In the genomic region with DNA sequence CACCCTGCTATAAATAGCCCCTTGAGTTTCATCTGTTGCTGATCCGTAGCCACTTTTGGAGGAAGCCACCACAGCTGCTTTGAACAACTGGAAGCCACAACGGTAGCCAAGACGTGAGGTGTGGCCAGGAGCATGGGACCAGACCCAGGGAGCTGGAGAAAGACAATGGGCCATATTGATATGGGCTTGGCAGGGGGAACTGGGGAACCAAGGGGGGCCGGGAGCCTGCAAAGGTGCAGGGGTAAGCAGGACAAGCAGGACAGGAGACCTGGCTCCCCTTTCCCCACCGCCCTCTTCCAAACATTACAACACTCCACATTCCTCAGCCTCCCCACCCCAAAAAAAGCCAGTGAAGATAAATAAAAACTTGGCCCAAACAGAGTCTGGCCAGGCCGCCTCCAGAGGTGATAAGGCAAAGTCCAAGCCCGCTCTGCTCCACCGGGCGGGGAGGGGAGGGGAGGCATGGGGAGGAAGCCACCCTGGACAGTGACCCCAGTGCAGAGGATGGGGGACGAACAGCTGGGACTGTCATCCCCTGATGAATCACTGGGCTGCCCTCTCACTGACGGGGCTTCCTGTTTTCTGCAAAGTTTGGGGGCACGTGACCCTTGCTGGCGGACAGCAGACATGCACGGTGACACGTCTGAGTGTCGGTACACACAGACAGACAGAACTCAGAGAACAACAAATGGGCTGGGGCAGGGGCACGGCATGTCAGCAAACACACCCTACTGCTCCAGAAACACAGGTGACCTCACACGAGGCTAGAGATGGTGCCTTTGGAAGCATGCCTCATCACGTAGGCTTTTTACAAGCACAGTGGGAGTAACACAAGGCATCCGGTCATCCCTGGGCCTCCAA, we compare ENCODE assay signal across 2 cellular contexts.
A peak's percentile ranks its signal among the peaks of the same experiment; 100 is the strongest.
TF ChIP-seq lines count a peak whose summit lies in the region.

No MANE protein-coding gene starts in this region.

TF ChIP-seq in K562, 482 proteins besides CTCF, POLR2A, EP300 and RAD21 (continued from another document and continues in another):
- TF ChIP-seq SIN3B (IDR thresholded peaks at IDR 0.05; ENCODE audit: low read depth) = no peak
- TF ChIP-seq FOXK2 (conservative IDR thresholded peaks at IDR 0.05 in 1 of 2, IDR thresholded peaks at IDR 0.05 in 1 of 2; ENCODE audit: low read depth in 2 of 2) = 0 out of 4 replicates have a peak, but pooled peaks of 1 of the 2 experiments have one; percentile 25
- TF ChIP-seq, protein P1, sequence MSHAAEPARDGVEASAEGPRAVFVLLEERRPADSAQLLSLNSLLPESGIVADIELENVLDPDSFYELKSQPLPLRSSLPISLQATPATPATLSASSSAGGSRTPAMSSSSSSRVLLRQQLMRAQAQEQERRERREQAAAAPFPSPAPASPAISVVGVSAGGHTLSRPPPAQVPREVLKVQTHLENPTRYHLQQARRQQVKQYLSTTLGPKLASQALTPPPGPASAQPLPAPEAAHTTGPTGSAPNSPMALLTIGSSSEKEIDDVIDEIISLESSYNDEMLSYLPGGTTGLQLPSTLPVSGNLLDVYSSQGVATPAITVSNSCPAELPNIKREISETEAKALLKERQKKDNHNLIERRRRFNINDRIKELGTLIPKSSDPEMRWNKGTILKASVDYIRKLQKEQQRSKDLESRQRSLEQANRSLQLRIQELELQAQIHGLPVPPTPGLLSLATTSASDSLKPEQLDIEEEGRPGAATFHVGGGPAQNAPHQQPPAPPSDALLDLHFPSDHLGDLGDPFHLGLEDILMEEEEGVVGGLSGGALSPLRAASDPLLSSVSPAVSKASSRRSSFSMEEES (CRISPR knock-in tag; IDR thresholded peaks at IDR 0.05) = peak; percentile 66
- no peak for TF ChIP-seq IFI16 (CRISPR knock-in tag; IDR thresholded peaks at IDR 0.05)
- TF ChIP-seq TOE1 (IDR thresholded peaks at IDR 0.05; ENCODE audit: borderline replicate concordance) = peak; percentile 84; the same call in 1 of the 2 replicates
- no peak for TF ChIP-seq TOE1 (CRISPR knock-in tag; IDR thresholded peaks at IDR 0.05; ENCODE audit: borderline replicate concordance, low read depth)
- TF ChIP-seq RB1 (IDR thresholded peaks at IDR 0.05; ENCODE audit: low read depth) = no peak
- peak; percentile 38 for TF ChIP-seq DACH1 (IDR thresholded peaks at IDR 0.05; ENCODE audit: partially characterized antibody)
- TF ChIP-seq, protein P2, sequence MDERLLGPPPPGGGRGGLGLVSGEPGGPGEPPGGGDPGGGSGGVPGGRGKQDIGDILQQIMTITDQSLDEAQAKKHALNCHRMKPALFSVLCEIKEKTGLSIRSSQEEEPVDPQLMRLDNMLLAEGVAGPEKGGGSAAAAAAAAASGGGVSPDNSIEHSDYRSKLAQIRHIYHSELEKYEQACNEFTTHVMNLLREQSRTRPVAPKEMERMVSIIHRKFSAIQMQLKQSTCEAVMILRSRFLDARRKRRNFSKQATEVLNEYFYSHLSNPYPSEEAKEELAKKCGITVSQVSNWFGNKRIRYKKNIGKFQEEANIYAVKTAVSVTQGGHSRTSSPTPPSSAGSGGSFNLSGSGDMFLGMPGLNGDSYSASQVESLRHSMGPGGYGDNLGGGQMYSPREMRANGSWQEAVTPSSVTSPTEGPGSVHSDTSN (CRISPR knock-in tag; IDR thresholded peaks at IDR 0.05; ENCODE audit: low read depth) = no peak
- TF ChIP-seq, protein P2 (tag; conservative IDR thresholded peaks at IDR 0.05; ENCODE audit: low read depth) = peak; percentile 47
- TF ChIP-seq, protein P3, sequence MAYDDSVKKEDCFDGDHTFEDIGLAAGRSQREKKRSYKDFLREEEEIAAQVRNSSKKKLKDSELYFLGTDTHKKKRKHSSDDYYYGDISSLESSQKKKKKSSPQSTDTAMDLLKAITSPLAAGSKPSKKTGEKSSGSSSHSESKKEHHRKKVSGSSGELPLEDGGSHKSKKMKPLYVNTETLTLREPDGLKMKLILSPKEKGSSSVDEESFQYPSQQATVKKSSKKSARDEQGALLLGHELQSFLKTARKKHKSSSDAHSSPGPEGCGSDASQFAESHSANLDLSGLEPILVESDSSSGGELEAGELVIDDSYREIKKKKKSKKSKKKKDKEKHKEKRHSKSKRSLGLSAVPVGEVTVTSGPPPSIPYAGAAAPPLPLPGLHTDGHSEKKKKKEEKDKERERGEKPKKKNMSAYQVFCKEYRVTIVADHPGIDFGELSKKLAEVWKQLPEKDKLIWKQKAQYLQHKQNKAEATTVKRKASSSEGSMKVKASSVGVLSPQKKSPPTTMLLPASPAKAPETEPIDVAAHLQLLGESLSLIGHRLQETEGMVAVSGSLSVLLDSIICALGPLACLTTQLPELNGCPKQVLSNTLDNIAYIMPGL (CRISPR knock-in tag; IDR thresholded peaks at IDR 0.05) = no peak
- peak in 1 of 2 experiments; percentile 74; a peak in 1 of 4 replicates for TF ChIP-seq SRF (CRISPR knock-in tag; IDR thresholded peaks at IDR 0.05)
- TF ChIP-seq, protein P4, sequence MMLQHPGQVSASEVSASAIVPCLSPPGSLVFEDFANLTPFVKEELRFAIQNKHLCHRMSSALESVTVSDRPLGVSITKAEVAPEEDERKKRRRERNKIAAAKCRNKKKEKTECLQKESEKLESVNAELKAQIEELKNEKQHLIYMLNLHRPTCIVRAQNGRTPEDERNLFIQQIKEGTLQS (IDR thresholded peaks at IDR 0.05) = peak; percentile 66
- TF ChIP-seq, protein P4 (CRISPR knock-in tag; conservative IDR thresholded peaks at IDR 0.05) = no peak
- 0 out of 2 replicates have a peak, but pooled peaks have one; percentile 20 for TF ChIP-seq MECOM (CRISPR knock-in tag; IDR thresholded peaks at IDR 0.05)

TF ChIP-seq in HepG2, 621 proteins besides CTCF, POLR2A, EP300 and RAD21 (continued from another document and continues in another):
- TF ChIP-seq, protein P5, sequence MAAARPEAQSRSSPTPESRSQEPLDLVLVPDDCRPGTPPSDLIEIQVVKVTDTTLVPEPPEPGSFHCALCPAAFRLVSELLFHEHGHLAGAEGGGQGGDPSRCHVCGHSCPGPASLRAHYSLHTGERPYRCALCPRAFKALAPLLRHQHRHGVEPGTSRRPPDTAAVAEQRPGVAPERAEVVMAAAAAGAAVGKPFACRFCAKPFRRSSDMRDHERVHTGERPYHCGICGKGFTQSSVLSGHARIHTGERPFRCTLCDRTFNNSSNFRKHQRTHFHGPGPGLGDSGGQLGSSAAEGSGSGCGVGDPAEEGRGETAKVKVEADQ (CRISPR knock-in tag; IDR thresholded peaks at IDR 0.05; ENCODE audit: borderline replicate concordance) = no peak; the same call in 1 of the 2 replicates
- TF ChIP-seq, protein P6, sequence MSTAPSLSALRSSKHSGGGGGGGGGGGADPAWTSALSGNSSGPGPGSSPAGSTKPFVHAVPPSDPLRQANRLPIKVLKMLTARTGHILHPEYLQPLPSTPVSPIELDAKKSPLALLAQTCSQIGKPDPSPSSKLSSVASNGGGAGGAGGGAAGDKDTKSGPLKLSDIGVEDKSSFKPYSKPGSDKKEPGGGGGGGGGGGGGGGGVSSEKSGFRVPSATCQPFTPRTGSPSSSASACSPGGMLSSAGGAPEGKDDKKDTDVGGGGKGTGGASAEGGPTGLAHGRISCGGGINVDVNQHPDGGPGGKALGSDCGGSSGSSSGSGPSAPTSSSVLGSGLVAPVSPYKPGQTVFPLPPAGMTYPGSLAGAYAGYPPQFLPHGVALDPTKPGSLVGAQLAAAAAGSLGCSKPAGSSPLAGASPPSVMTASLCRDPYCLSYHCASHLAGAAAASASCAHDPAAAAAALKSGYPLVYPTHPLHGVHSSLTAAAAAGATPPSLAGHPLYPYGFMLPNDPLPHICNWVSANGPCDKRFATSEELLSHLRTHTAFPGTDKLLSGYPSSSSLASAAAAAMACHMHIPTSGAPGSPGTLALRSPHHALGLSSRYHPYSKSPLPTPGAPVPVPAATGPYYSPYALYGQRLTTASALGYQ (CRISPR knock-in tag; IDR thresholded peaks at IDR 0.05) = peak; percentile 95; the same call in 1 of the 2 replicates
- TF ChIP-seq ZNF383 (CRISPR knock-in tag; IDR thresholded peaks at IDR 0.05; ENCODE audit: borderline replicate concordance) = 0 out of 2 replicates have a peak, but pooled peaks have one; percentile 89
- TF ChIP-seq, protein P7, sequence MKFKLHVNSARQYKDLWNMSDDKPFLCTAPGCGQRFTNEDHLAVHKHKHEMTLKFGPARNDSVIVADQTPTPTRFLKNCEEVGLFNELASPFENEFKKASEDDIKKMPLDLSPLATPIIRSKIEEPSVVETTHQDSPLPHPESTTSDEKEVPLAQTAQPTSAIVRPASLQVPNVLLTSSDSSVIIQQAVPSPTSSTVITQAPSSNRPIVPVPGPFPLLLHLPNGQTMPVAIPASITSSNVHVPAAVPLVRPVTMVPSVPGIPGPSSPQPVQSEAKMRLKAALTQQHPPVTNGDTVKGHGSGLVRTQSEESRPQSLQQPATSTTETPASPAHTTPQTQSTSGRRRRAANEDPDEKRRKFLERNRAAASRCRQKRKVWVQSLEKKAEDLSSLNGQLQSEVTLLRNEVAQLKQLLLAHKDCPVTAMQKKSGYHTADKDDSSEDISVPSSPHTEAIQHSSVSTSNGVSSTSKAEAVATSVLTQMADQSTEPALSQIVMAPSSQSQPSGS (CRISPR knock-in tag; IDR thresholded peaks at IDR 0.05) = peak; percentile 92
- no peak for TF ChIP-seq SP1 (IDR thresholded peaks at IDR 0.05)
- TF ChIP-seq SP1 (CRISPR knock-in tag; IDR thresholded peaks at IDR 0.05) = peak; percentile 64
- TF ChIP-seq ZBTB20 (CRISPR knock-in tag; IDR thresholded peaks at IDR 0.05; ENCODE audit: borderline replicate concordance, low read depth) = peak; percentile 98
- TF ChIP-seq ZNF839 (CRISPR knock-in tag; IDR thresholded peaks at IDR 0.05; ENCODE audit: borderline replicate concordance) = peak; percentile 34; the same call in 1 of the 2 replicates
- TF ChIP-seq TAF1 (CRISPR knock-in tag; IDR thresholded peaks at IDR 0.05) = peak; percentile 41; the same call in 1 of the 2 replicates
- TF ChIP-seq TCF7 (IDR thresholded peaks at IDR 0.05; ENCODE audit: low read depth) = peak; percentile 76
- TF ChIP-seq, protein P8, sequence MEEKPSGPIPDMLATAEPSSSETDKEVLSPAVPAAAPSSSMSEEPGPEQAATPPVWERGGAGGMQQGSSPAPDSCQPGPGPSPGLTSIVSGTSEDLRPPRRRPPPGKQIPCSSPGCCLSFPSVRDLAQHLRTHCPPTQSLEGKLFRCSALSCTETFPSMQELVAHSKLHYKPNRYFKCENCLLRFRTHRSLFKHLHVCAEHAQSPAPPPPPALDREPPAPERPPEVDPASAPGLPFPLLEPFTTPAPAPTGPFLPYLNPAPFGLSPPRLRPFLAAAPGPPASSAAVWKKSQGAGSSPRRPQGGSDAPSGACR (CRISPR knock-in tag; IDR thresholded peaks at IDR 0.05) = peak; percentile 99
- TF ChIP-seq, protein P9, sequence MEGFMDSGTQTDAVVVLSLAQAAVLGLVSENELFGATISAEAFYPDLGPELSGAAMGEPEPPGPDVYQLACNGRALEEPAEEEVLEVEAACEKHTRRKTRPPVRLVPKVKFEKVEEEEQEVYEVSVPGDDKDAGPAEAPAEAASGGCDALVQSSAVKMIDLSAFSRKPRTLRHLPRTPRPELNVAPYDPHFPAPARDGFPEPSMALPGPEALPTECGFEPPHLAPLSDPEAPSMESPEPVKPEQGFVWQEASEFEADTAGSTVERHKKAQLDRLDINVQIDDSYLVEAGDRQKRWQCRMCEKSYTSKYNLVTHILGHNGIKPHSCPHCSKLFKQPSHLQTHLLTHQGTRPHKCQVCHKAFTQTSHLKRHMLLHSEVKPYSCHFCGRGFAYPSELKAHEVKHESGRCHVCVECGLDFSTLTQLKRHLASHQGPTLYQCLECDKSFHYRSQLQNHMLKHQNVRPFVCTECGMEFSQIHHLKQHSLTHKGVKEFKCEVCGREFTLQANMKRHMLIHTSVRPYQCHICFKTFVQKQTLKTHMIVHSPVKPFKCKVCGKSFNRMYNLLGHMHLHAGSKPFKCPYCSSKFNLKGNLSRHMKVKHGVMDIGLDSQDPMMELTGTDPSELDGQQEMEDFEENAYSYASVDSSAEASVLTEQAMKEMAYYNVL (CRISPR knock-in tag; IDR thresholded peaks at IDR 0.05; ENCODE audit: borderline replicate concordance) = peak; percentile 99
- TF ChIP-seq SCMH1 (CRISPR knock-in tag; IDR thresholded peaks at IDR 0.05; ENCODE audit: borderline replicate concordance) = no peak
- TF ChIP-seq, protein P10, sequence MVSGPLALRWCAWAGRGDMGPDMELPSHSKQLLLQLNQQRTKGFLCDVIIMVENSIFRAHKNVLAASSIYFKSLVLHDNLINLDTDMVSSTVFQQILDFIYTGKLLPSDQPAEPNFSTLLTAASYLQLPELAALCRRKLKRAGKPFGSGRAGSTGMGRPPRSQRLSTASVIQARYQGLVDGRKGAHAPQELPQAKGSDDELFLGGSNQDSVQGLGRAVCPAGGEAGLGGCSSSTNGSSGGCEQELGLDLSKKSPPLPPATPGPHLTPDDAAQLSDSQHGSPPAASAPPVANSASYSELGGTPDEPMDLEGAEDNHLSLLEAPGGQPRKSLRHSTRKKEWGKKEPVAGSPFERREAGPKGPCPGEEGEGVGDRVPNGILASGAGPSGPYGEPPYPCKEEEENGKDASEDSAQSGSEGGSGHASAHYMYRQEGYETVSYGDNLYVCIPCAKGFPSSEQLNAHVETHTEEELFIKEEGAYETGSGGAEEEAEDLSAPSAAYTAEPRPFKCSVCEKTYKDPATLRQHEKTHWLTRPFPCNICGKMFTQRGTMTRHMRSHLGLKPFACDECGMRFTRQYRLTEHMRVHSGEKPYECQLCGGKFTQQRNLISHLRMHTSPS (CRISPR knock-in tag; IDR thresholded peaks at IDR 0.05; ENCODE audit: low read depth) = peak; percentile 97
- TF ChIP-seq, protein P11, sequence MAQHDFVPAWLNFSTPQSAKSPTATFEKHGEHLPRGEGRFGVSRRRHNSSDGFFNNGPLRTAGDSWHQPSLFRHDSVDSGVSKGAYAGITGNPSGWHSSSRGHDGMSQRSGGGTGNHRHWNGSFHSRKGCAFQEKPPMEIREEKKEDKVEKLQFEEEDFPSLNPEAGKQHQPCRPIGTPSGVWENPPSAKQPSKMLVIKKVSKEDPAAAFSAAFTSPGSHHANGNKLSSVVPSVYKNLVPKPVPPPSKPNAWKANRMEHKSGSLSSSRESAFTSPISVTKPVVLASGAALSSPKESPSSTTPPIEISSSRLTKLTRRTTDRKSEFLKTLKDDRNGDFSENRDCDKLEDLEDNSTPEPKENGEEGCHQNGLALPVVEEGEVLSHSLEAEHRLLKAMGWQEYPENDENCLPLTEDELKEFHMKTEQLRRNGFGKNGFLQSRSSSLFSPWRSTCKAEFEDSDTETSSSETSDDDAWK (CRISPR knock-in tag; IDR thresholded peaks at IDR 0.05) = no peak
- TF ChIP-seq NR2F1 (CRISPR knock-in tag; IDR thresholded peaks at IDR 0.05) = peak; percentile 83 to 91; a peak in 3 of 4 replicates
- peak; percentile 60 for TF ChIP-seq HNRNPLL (IDR thresholded peaks at IDR 0.05; ENCODE audit: low read depth, low read length, poor library complexity, severe bottlenecking)
- TF ChIP-seq ZNF773 (CRISPR knock-in tag; IDR thresholded peaks at IDR 0.05; ENCODE audit: borderline replicate concordance) = no peak
- TF ChIP-seq KDM5B (CRISPR knock-in tag; IDR thresholded peaks at IDR 0.05; ENCODE audit: borderline replicate concordance) = peak; percentile 90
- 0 out of 2 replicates have a peak, but pooled peaks have one; percentile 61 for TF ChIP-seq KDM1A (CRISPR knock-in tag; IDR thresholded peaks at IDR 0.05)
